ENCODE assay signal across 34 cellular contexts in genomic region chr10:116000151-116000550, GRCh38.
"Had no signal": no experiment of that assay in that cellular context is flagged by ENCODE, and none has a peak within 500 bp of the region (broad histone marks: within the 10 kb centered on the region; RNA-seq: fewer than 3 reads in every experiment).

No MANE protein-coding gene starts in this region.

- DNase-seq: activated CD4-positive, alpha-beta T cell treated with anti-CD3 and anti-CD28 coated beads for 4 hours; activated CD4-positive, alpha-beta T cell treated with anti-CD3 and anti-CD28 coated beads, Interleukin-2, amount 50 U/mL, for 4 hours; activated effector memory CD4-positive, alpha-beta T cell treated with Interleukin-2 at 50 U/mL for 16 hours; activated naive CD4-positive, alpha-beta T cell treated with anti-CD3 and anti-CD28 coated beads for 36 hours; activated naive CD8-positive, alpha-beta T cell treated with anti-CD3 and anti-CD28 coated beads, Interleukin-2, amount 10 ng/mL, durations not matched to agents 7 days and 5 days; activated T-cell treated with anti-CD3 and anti-CD28 coated beads for 4 hours; activated T-cell treated with anti-CD3 and anti-CD28 coated beads, Interleukin-2, amount 50 U/mL, for 72 hours; dorsolateral prefrontal cortex; effector memory CD8-positive, alpha-beta T cell; erythroblast; hypothalamus; kidney glomerular epithelial cell; left ventricle myocardium superior; mammary epithelial cell; naive B cell; nucleus accumbens; pancreas; retina; sigmoid colon; stimulated activated CD4-positive, alpha-beta T cell treated with anti-CD3 and anti-CD28 coated beads, Interleukin-1b, Interleukin-23, amount 100 ng/mL, for 48 hours; stimulated activated CD4-positive, alpha-beta T cell treated with anti-CD3 and anti-CD28 coated beads, Interleukin-4, amount 100 ng/mL, for 4 hours; stimulated activated CD8-positive, alpha-beta memory T cell treated with anti-CD3 and anti-CD28 coated beads, Interleukin-4, amount 100 ng/mL, for 48 hours; stimulated activated naive CD8-positive, alpha-beta T cell treated with anti-CD3 and anti-CD28 coated beads, Interleukin-15, amount 100 ng/mL, for 72 hours; substantia nigra; T-helper 9 cell; upper lobe of left lung had no signal

- H3K27me3 ChIP-seq: ascending aorta, pancreas, sigmoid colon, upper lobe of left lung, vagina had no signal

- H3K4me1 ChIP-seq: pancreas, prostate gland, upper lobe of left lung had no signal

- H3K4me3 ChIP-seq: ascending aorta, coronary artery, gastroesophageal sphincter, pancreas, prostate gland, sigmoid colon, smooth muscle cell, upper lobe of left lung, vagina had no signal

- H3K9me3 ChIP-seq: ascending aorta, pancreas, prostate gland, sigmoid colon, upper lobe of left lung, vagina had no signal

- ATAC-seq: activated T-cell treated with anti-CD3 and anti-CD28 coated beads, Interleukin-2, amount 50 U/mL, for 72 hours; effector memory CD8-positive, alpha-beta T cell; gastroesophageal sphincter; left ventricle myocardium superior; stimulated activated memory B cell treated with anti-CD40 and anti-IgM and Interleukin-4, amounts not matched to agents 10 μg/mL and 1 μg/mL and 100 μg/mL, for 72 hours; stimulated activated naive CD8-positive, alpha-beta T cell treated with anti-CD3 and anti-CD28 coated beads, Interleukin-15, amount 100 ng/mL, for 72 hours had no signal

- H3K27ac ChIP-seq: ascending aorta, coronary artery, dorsolateral prefrontal cortex, gastroesophageal sphincter, pancreas, prostate gland, sigmoid colon, upper lobe of left lung, vagina, VCaP had no signal

- H3K36me3 ChIP-seq: ascending aorta, gastroesophageal sphincter, pancreas, prostate gland, sigmoid colon, upper lobe of left lung, vagina had no signal

- H3K4me2 ChIP-seq: smooth muscle cell had no signal
